9 cellular contexts compared by ENCODE assay signal in the genomic region with DNA sequence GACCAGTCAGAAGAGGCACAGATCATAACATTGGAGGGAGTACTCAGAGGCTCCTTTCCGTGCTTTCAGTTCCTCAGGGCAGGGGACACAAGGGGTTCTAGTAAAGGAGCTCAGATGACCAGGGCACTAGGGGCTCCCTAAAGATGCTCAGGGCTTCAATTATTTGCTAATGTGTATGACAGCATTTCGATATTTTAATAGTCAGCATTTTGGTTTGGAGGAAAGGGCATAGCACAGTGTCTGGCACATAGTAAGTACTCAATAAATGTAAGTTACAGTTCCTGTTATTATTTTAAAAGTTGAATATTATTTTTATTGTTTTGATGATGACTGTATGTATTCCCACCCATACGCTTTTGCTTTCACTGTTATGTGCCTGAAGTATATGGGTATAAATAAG.
"Had no signal": no experiment of that assay in that cellular context is flagged by ENCODE, and none has a peak within 500 bp of the region (broad histone marks: within the 10 kb centered on the region; RNA-seq: fewer than 3 reads in every experiment).

No MANE protein-coding gene starts in this region.

- H3K4me3 ChIP-seq: GM23338 had no signal

- H3K4me3 Mint-ChIP-seq: GM23338, H9, HFFc6, IgD-negative memory B cell had no signal

- H3K27ac ChIP-seq: HL-60 had no signal

- FAIRE-seq: H1, H54 had no signal

- H3K9me3 Mint-ChIP-seq: HFFc6 had no signal

- ATAC-seq: GM23338, HCT116 had no signal

- H3K4me2 ChIP-seq: GM23338 had no signal

- H3K36me3 Mint-ChIP-seq: IgD-negative memory B cell had no signal

- H3K27ac Mint-ChIP-seq: GM23338, HFFc6, IgD-negative memory B cell had no signal

- H3K4me1 Mint-ChIP-seq: GM23338, IgD-negative memory B cell had no signal

- DNase-seq: H9, HFFc6, KG1 had no signal

- H2AFZ ChIP-seq: GM23338 had no signal
